24 cellular contexts compared by ENCODE assay signal in the genomic region with DNA sequence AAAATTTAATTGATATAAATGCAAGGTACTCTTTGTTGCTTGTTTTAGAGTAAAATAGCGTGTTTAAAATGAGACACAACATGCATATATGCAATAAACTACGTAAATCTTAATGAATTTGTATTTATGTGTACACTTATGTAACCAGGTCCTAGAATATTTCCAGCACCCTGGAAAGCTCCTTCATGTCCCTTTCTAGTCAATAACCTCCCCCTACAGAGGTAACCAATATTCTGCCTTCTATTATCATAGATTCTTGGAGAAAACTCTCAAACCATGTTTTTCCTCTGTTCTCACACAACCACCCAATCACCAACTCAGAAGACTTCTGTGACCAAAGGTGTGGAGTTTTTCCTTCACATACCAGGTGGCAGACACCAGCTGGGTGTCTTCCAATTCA.
"Had no signal": no experiment of that assay in that cellular context is flagged by ENCODE, and none has a peak within 500 bp of the region (broad histone marks: within the 10 kb centered on the region; RNA-seq: fewer than 3 reads in every experiment).

No MANE protein-coding gene starts in this region.

- ATAC-seq: left lobe of liver; mucosa of descending colon; natural killer cell treated with Interleukin-12 subunit alpha and Interleukin-12 subunit beta and Interleukin-15 and Interleukin-18, amount 100 ng/mL, for 72 hours; sciatic nerve; stimulated activated effector memory CD8-positive, alpha-beta T cell treated with anti-CD3 and anti-CD28 coated beads, Interleukin-12 subunit alpha, Interleukin-12 subunit beta, amount 100 ng/mL, for 72 hours had no signal

- FAIRE-seq: endothelial cell of umbilical vein, frontal cortex, keratinocyte had no signal

- H3K9ac ChIP-seq: parathyroid adenoma had no signal

- DNase-seq: dermis blood vessel endothelial cell; effector memory CD4-positive, alpha-beta T cell; erythroblast; esophagus squamous epithelium; mesenchymal stem cell; mucosa of descending colon; naive B cell; stimulated activated CD4-positive, alpha-beta T cell treated with anti-CD3 and anti-CD28 coated beads, Interleukin-12 subunit alpha, Interleukin-12 subunit beta, amount 100 ng/mL, for 4 hours; stimulated activated CD4-positive, alpha-beta T cell treated with anti-CD3 and anti-CD28 coated beads, Interleukin-1b, Interleukin-23, amount 100 ng/mL, for 48 hours; stimulated activated CD4-positive, alpha-beta T cell treated with anti-CD3 and anti-CD28 coated beads, Interleukin-4, amount 100 ng/mL, for 1 hour; stimulated activated naive CD4-positive, alpha-beta T cell treated with Interleukin-2 at 50 U/mL for 16 hours; stomach; thyroid gland had no signal

- H3K4me3 ChIP-seq: coronary artery, esophagus squamous epithelium, mucosa of descending colon, smooth muscle cell, stomach, thyroid gland had no signal

- H3K27me3 ChIP-seq: esophagus squamous epithelium, neutrophil, stomach, thyroid gland had no signal

- H2AFZ ChIP-seq: parathyroid adenoma had no signal

- H3K9me3 ChIP-seq: esophagus squamous epithelium, mucosa of descending colon, neutrophil, stomach, thyroid gland had no signal

- H3K36me3 ChIP-seq: esophagus squamous epithelium, neutrophil, stomach, thyroid gland had no signal

- H3K27ac ChIP-seq: coronary artery, esophagus squamous epithelium, neutrophil, parathyroid adenoma, stomach, thyroid gland had no signal

- H3K4me2 ChIP-seq: smooth muscle cell had no signal

- H3K4me1 ChIP-seq: parathyroid adenoma, stomach, thyroid gland had no signal

- H3K79me2 ChIP-seq: parathyroid adenoma had no signal
